16 cellular contexts compared by ENCODE assay signal in the genomic region with DNA sequence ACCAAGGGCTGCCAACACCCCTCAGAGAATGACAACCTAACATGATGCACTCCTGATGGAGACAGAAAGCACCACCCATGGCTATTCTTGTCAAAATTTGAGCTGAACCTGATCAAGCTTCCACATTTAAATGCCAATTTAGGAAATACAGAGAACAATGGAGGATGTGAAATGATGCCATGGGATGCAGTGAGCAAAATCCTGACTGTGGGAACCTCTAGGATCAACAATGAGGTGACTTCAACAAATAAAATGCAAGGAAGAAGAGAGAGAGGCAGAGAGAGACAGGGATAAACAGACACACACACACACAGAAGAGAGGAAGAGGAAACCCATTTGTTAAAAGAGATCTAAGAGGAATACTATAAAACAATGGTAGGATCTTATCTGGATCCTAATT.
DNase-seq lines count a peak whose midpoint lies in the region; ATAC-seq and TF ChIP-seq lines count a peak whose summit lies in the region.
"Had no signal": no experiment of that assay in that cellular context is flagged by ENCODE, and none has a peak within 500 bp of the region (broad histone marks: within the 10 kb centered on the region; RNA-seq: fewer than 3 reads in every experiment).

No MANE protein-coding gene starts in this region.

- H3K27ac Mint-ChIP-seq in endothelial cell (ENCODE audit: unreplicated experiment), result peak overlapping the region; percentile 95
- H3K27ac Mint-ChIP-seq: B cell; CD4-positive, alpha-beta T cell; CD8-positive, alpha-beta T cell had no signal

- peak overlapping the region; percentile 19 for H3K4me3 Mint-ChIP-seq in endothelial cell (ENCODE audit: unreplicated experiment)
- H3K4me3 Mint-ChIP-seq: B cell; CD4-positive, alpha-beta T cell; CD8-positive, alpha-beta T cell had no signal

- peak; percentile 53 for DNase-seq in dermis blood vessel endothelial cell
- DNase-seq in endothelial cell (ENCODE audit: low spot score), result no peak
- peak; percentile 35 to 40 for DNase-seq in lung microvascular endothelial cell (ENCODE audit: low read depth in 2 of 2)
- peak; percentile 49 for DNase-seq in pulmonary artery endothelial cell (ENCODE audit: low read depth, low spot score)
- no peak for DNase-seq in activated T-cell treated with anti-CD3 and anti-CD28 coated beads for 4 hours
- no peak for DNase-seq in NCI-H1105 (lab: John Stamatoyannopoulos, UW)
- DNase-seq: AML-193; Caco-2; Calu3; CD4-positive, alpha-beta T cell; CD8-positive, alpha-beta T cell; DMS79 treated with DMSO at 0.1 percent for 48 hours; GF-D8 had no signal

- H3K9me3 Mint-ChIP-seq in endothelial cell (ENCODE audit: unreplicated experiment), result no peaks in the 10 kb centered on the region
- H3K9me3 Mint-ChIP-seq: CD4-positive, alpha-beta T cell; CD8-positive, alpha-beta T cell had no signal

- H3K4me1 Mint-ChIP-seq in endothelial cell (ENCODE audit: unreplicated experiment), result peaks cover 58% of the 10 kb centered on the region
- H3K4me1 Mint-ChIP-seq: B cell had no signal

- no peak for ATAC-seq in HG02642 (IDR thresholded peaks at IDR 0.05; ENCODE audit: poor library complexity, unreplicated experiment)
- ATAC-seq: A549; CD8-positive, alpha-beta T cell had no signal

- peaks cover 81% of the 10 kb centered on the region for H3K36me3 Mint-ChIP-seq in endothelial cell (ENCODE audit: low read depth, unreplicated experiment)
- H3K36me3 Mint-ChIP-seq: CD8-positive, alpha-beta T cell had no signal

- no peak for TF ChIP-seq CTCF in endothelial cell (IDR thresholded peaks at IDR 0.05; ENCODE audit: unreplicated experiment)

- peaks cover 4% of the 10 kb centered on the region for H3K27me3 Mint-ChIP-seq in endothelial cell (ENCODE audit: unreplicated experiment)
- H3K27me3 Mint-ChIP-seq: B cell had no signal

Comparison
In these comparisons a context has a peak if more than half of its experiments do, and no peak if none do; other contexts are left out.
1. DNase-seq: peak in dermis blood vessel endothelial cell (single experiment), lung microvascular endothelial cell (2 of 2) and pulmonary artery endothelial cell (single experiment); none in endothelial cell (single experiment), activated T-cell treated with anti-CD3 and anti-CD28 coated beads for 4 hours (single experiment) and NCI-H1105 (single experiment).